Comparison of ENCODE assay signal across 1 cellular context in the genomic region with DNA sequence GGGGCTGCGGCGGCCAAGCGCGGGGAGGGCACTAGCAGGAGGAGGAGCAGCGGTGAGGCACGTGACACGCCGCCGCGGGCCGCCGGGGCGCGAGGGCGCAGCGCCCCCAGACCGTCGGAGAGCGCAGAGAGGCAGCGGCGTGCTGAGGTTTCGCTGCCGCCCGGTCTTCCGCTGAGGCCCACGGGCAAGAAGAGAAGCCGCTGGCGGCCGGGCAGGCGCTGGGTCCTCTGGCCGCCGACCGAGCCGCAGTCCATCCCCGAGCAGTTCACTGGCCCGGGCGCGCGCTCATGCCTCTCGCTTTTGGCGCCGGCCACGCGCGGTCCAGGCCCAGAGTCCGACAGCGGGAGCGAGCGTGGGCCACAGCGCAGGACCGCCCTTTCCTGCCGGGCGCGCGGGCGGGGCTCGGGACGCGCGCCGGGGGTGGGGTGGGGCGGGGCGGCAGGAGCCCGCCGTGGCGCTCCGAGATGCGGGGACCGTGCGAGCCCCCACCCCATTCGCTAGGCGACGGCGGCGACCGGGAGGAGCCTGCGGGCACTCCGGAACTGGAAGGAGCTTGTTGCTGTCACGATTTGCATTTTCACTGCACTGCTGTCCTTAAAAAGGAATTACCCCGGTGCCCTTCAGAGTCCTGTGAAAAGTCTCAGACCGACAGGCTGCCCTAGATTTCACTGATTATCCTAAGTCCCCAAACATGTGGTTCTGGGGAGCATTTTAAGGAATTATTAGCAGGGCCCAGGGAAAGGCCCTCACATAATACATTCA.
TF ChIP-seq lines count a peak whose summit lies in the region.

A gene with protein sequence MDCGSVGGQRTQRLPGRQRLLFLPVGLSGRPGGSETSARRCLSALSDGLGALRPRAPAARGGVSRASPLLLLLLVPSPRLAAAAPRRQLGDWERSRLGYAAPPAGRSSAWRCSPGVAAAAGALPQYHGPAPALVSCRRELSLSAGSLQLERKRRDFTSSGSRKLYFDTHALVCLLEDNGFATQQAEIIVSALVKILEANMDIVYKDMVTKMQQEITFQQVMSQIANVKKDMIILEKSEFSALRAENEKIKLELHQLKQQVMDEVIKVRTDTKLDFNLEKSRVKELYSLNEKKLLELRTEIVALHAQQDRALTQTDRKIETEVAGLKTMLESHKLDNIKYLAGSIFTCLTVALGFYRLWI (minus strand): TSS at position 382 of the 762 bp plus-strand sequence. CDS start 128 bp downstream, at position 254.

TF ChIP-seq in GM12878, 131 proteins besides CTCF, POLR2A, EP300 and RAD21 (continued from another document):
- TF ChIP-seq, protein P1, sequence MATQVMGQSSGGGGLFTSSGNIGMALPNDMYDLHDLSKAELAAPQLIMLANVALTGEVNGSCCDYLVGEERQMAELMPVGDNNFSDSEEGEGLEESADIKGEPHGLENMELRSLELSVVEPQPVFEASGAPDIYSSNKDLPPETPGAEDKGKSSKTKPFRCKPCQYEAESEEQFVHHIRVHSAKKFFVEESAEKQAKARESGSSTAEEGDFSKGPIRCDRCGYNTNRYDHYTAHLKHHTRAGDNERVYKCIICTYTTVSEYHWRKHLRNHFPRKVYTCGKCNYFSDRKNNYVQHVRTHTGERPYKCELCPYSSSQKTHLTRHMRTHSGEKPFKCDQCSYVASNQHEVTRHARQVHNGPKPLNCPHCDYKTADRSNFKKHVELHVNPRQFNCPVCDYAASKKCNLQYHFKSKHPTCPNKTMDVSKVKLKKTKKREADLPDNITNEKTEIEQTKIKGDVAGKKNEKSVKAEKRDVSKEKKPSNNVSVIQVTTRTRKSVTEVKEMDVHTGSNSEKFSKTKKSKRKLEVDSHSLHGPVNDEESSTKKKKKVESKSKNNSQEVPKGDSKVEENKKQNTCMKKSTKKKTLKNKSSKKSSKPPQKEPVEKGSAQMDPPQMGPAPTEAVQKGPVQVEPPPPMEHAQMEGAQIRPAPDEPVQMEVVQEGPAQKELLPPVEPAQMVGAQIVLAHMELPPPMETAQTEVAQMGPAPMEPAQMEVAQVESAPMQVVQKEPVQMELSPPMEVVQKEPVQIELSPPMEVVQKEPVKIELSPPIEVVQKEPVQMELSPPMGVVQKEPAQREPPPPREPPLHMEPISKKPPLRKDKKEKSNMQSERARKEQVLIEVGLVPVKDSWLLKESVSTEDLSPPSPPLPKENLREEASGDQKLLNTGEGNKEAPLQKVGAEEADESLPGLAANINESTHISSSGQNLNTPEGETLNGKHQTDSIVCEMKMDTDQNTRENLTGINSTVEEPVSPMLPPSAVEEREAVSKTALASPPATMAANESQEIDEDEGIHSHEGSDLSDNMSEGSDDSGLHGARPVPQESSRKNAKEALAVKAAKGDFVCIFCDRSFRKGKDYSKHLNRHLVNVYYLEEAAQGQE (IDR thresholded peaks at IDR 0.05; ENCODE audit: low read depth, low read length): no peak; the same call in 1 of the 2 replicates
- TF ChIP-seq BACH1 (IDR thresholded peaks at IDR 0.05; ENCODE audit: borderline replicate concordance) (peak; percentile 88), POLR2AphosphoS5 (IDR thresholded peaks at IDR 0.05; ENCODE audit: low read length) (peak; percentile 92), ZNF217 (IDR thresholded peaks at IDR 0.05) (peak; percentile 41; the same call in 1 of the 2 replicates), NFYA (IDR thresholded peaks at IDR 0.05; ENCODE audit: borderline replicate concordance, low read depth, low read length) (no peak), LARP7 (IDR thresholded peaks at IDR 0.05) (peak; percentile 99), MYC (IDR thresholded peaks at IDR 0.05; ENCODE audit: insufficient read depth, insufficient read length, insufficient replicate concordance, low read length, severe bottlenecking) (peak; percentile 71), SP1 (IDR thresholded peaks at IDR 0.05; ENCODE audit: low read depth, low read length) (peak; percentile 33), HDAC2 (IDR thresholded peaks at IDR 0.05) (no peak), YY1 (IDR thresholded peaks at IDR 0.05; ENCODE audit: low read depth, low read length) (0 out of 2 replicates have a peak, but pooled peaks have one; percentile 34), FOXM1 (IDR thresholded peaks at IDR 0.05; ENCODE audit: low read depth, low read length) (no peak), ESRRA (IDR thresholded peaks at IDR 0.05; ENCODE audit: low read length) (no peak), STAT1 (conservative IDR thresholded peaks at IDR 0.05) (0 out of 2 replicates have a peak, but pooled peaks have one; percentile 45), HDGF (IDR thresholded peaks at IDR 0.05) (no peak), GATAD2B (conservative IDR thresholded peaks at IDR 0.05; ENCODE audit: low read depth) (peak; percentile 98), FOXK2 (IDR thresholded peaks at IDR 0.05) (no peak), ZZZ3 (IDR thresholded peaks at IDR 0.05; ENCODE audit: control insufficient read depth, insufficient read length, low read depth) (no peak), SIN3A (IDR thresholded peaks at IDR 0.05; ENCODE audit: low read depth, low read length) (no peak)
- TF ChIP-seq, protein P2, sequence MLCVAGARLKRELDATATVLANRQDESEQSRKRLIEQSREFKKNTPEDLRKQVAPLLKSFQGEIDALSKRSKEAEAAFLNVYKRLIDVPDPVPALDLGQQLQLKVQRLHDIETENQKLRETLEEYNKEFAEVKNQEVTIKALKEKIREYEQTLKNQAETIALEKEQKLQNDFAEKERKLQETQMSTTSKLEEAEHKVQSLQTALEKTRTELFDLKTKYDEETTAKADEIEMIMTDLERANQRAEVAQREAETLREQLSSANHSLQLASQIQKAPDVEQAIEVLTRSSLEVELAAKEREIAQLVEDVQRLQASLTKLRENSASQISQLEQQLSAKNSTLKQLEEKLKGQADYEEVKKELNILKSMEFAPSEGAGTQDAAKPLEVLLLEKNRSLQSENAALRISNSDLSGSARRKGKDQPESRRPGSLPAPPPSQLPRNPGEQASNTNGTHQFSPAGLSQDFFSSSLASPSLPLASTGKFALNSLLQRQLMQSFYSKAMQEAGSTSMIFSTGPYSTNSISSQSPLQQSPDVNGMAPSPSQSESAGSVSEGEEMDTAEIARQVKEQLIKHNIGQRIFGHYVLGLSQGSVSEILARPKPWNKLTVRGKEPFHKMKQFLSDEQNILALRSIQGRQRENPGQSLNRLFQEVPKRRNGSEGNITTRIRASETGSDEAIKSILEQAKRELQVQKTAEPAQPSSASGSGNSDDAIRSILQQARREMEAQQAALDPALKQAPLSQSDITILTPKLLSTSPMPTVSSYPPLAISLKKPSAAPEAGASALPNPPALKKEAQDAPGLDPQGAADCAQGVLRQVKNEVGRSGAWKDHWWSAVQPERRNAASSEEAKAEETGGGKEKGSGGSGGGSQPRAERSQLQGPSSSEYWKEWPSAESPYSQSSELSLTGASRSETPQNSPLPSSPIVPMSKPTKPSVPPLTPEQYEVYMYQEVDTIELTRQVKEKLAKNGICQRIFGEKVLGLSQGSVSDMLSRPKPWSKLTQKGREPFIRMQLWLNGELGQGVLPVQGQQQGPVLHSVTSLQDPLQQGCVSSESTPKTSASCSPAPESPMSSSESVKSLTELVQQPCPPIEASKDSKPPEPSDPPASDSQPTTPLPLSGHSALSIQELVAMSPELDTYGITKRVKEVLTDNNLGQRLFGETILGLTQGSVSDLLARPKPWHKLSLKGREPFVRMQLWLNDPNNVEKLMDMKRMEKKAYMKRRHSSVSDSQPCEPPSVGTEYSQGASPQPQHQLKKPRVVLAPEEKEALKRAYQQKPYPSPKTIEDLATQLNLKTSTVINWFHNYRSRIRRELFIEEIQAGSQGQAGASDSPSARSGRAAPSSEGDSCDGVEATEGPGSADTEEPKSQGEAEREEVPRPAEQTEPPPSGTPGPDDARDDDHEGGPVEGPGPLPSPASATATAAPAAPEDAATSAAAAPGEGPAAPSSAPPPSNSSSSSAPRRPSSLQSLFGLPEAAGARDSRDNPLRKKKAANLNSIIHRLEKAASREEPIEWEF (IDR thresholded peaks at IDR 0.05; ENCODE audit: insufficient replicate concordance, low read depth, low read length): no peak
- TF ChIP-seq, protein P3, sequence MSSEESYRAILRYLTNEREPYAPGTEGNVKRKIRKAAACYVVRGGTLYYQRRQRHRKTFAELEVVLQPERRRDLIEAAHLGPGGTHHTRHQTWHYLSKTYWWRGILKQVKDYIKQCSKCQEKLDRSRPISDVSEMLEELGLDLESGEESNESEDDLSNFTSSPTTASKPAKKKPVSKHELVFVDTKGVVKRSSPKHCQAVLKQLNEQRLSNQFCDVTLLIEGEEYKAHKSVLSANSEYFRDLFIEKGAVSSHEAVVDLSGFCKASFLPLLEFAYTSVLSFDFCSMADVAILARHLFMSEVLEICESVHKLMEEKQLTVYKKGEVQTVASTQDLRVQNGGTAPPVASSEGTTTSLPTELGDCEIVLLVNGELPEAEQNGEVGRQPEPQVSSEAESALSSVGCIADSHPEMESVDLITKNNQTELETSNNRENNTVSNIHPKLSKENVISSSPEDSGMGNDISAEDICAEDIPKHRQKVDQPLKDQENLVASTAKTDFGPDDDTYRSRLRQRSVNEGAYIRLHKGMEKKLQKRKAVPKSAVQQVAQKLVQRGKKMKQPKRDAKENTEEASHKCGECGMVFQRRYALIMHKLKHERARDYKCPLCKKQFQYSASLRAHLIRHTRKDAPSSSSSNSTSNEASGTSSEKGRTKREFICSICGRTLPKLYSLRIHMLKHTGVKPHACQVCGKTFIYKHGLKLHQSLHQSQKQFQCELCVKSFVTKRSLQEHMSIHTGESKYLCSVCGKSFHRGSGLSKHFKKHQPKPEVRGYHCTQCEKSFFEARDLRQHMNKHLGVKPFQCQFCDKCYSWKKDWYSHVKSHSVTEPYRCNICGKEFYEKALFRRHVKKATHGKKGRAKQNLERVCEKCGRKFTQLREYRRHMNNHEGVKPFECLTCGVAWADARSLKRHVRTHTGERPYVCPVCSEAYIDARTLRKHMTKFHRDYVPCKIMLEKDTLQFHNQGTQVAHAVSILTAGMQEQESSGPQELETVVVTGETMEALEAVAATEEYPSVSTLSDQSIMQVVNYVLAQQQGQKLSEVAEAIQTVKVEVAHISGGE (CRISPR knock-in tag; IDR thresholded peaks at IDR 0.05): no peak
TF ChIP-seq in GM12878: peak in this region for 50.
